Comparison of ENCODE assay signal across 2 cellular contexts in the genomic region with DNA sequence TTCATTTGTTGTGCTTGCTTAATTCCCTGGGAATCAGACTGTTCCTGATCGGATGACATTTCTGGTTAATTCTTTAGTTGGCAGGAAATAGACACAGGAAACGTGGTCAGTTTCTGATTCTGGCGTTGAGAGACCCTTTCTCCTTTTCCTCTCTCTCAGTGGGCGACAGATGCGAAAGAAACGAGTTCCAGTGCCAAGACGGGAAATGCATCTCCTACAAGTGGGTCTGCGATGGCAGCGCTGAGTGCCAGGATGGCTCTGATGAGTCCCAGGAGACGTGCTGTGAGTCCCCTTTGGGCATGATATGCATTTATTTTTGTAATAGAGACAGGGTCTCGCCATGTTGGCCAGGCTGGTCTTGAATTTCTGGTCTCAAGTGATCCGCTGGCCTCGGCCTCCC.
TF ChIP-seq lines count a peak whose summit lies in the region.

No MANE protein-coding gene starts in this region.

TF ChIP-seq in WTC11, 78 proteins besides CTCF, POLR2A, EP300 and RAD21:
- TF ChIP-seq CREB1 (CRISPR knock-in tag; IDR thresholded peaks at IDR 0.05): no peak
- no peak for TF ChIP-seq MYBL2 (CRISPR knock-in tag; IDR thresholded peaks at IDR 0.05)
- no peak for TF ChIP-seq NFATC4 (CRISPR knock-in tag; IDR thresholded peaks at IDR 0.05)
- TF ChIP-seq MXD4 (CRISPR knock-in tag; IDR thresholded peaks at IDR 0.05; ENCODE audit: borderline replicate concordance): no peak
- TF ChIP-seq, protein P1, sequence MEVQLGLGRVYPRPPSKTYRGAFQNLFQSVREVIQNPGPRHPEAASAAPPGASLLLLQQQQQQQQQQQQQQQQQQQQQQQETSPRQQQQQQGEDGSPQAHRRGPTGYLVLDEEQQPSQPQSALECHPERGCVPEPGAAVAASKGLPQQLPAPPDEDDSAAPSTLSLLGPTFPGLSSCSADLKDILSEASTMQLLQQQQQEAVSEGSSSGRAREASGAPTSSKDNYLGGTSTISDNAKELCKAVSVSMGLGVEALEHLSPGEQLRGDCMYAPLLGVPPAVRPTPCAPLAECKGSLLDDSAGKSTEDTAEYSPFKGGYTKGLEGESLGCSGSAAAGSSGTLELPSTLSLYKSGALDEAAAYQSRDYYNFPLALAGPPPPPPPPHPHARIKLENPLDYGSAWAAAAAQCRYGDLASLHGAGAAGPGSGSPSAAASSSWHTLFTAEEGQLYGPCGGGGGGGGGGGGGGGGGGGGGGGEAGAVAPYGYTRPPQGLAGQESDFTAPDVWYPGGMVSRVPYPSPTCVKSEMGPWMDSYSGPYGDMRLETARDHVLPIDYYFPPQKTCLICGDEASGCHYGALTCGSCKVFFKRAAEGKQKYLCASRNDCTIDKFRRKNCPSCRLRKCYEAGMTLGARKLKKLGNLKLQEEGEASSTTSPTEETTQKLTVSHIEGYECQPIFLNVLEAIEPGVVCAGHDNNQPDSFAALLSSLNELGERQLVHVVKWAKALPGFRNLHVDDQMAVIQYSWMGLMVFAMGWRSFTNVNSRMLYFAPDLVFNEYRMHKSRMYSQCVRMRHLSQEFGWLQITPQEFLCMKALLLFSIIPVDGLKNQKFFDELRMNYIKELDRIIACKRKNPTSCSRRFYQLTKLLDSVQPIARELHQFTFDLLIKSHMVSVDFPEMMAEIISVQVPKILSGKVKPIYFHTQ (CRISPR knock-in tag; IDR thresholded peaks at IDR 0.05): no peak
- no peak for TF ChIP-seq NR3C1 (CRISPR knock-in tag; conservative IDR thresholded peaks at IDR 0.05; ENCODE audit: low read depth)
- no peak for TF ChIP-seq JAZF1 (CRISPR knock-in tag; IDR thresholded peaks at IDR 0.05)
- no peak for TF ChIP-seq ZNF317 (CRISPR knock-in tag; IDR thresholded peaks at IDR 0.05; ENCODE audit: borderline replicate concordance, low read depth)
- no peak for TF ChIP-seq EMX1 (CRISPR knock-in tag; IDR thresholded peaks at IDR 0.05)
TF ChIP-seq in WTC11: peak in this region for 0.

TF ChIP-seq in endothelial cell of umbilical vein, 7 proteins besides CTCF, POLR2A, EP300 and RAD21:
- TF ChIP-seq FOS (IDR thresholded peaks at IDR 0.05; ENCODE audit: borderline replicate concordance, insufficient read depth, low read length) (no peak), POLR2AphosphoS5 (IDR thresholded peaks at IDR 0.05; ENCODE audit: insufficient read depth, low read depth, low read length) (no peak), EZH2 (IDR thresholded peaks at IDR 0.05; ENCODE audit: borderline replicate concordance, low read depth, low read length, severe bottlenecking) (no peak), MYC (IDR thresholded peaks at IDR 0.05; ENCODE audit: low read depth, low read length) (no peak), JUN (IDR thresholded peaks at IDR 0.05; ENCODE audit: borderline replicate concordance, insufficient read depth, insufficient read length, low read depth) (no peak), GATA2 (IDR thresholded peaks at IDR 0.05; ENCODE audit: insufficient read depth, insufficient read length, low read depth, low read length) (no peak)
- TF ChIP-seq, protein P2, sequence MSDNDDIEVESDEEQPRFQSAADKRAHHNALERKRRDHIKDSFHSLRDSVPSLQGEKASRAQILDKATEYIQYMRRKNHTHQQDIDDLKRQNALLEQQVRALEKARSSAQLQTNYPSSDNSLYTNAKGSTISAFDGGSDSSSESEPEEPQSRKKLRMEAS (IDR thresholded peaks at IDR 0.05; ENCODE audit: insufficient read depth, insufficient read length): no peak
